ENCODE assay signal across 1 cellular context in the genomic region with DNA sequence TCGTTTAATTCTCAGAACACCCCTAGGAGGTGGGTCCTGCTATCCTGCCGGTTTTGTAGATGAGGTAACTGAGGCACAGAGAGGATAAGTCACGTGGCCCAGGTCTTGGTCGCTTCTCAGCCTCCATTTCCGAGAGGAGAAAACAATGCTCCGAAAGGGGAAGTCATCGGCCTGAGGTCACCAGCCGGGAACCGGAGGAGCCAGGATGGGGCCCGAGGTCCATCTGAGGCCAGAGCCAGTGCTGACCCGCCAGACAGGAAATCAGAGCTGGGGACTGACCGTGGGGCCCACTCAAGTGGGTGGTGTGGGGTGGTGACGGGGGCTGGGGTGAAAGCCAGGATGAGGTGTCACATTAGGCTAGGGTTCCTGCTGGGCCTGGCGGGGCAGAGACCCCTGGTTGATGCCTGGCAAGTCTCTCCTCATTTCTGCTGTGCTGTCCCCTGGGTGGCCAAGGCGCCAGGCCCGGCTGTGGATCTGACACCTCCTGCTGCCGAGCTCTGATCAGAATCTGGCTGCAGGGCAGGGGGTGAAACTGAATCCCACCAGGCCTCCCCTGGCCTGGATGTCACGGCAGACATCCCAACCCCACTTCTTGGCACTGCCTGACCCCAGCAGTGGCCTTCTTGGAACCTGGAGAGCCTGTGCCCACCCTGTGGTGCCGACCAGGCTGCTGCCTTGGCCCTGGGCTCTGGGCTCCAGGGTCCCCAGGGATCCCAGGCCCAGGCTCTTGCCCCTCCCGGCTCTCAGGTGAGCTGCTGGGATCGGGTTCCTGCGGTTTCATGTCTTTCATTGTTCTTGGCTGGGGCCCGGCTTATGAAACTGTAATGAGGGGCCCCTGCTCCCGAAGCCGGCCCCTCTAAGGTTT.
A peak's percentile ranks its signal among the peaks of the same experiment; 100 is the strongest.
TF ChIP-seq lines count a peak whose summit lies in the region.

No MANE protein-coding gene starts in this region.

TF ChIP-seq in K562, 482 proteins besides CTCF, POLR2A, EP300 and RAD21:
- TF ChIP-seq SPI1 (IDR thresholded peaks at IDR 0.05; ENCODE audit: borderline replicate concordance, low read depth, low read length): peak; percentile 77
- TF ChIP-seq, protein P1, sequence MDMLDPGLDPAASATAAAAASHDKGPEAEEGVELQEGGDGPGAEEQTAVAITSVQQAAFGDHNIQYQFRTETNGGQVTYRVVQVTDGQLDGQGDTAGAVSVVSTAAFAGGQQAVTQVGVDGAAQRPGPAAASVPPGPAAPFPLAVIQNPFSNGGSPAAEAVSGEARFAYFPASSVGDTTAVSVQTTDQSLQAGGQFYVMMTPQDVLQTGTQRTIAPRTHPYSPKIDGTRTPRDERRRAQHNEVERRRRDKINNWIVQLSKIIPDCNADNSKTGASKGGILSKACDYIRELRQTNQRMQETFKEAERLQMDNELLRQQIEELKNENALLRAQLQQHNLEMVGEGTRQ (CRISPR knock-in tag; IDR thresholded peaks at IDR 0.05): peak; percentile 26; the same call in 1 of the 2 replicates
- TF ChIP-seq ZNF263 (CRISPR knock-in tag; IDR thresholded peaks at IDR 0.05; ENCODE audit: borderline replicate concordance): no peak
